In the genomic region with DNA sequence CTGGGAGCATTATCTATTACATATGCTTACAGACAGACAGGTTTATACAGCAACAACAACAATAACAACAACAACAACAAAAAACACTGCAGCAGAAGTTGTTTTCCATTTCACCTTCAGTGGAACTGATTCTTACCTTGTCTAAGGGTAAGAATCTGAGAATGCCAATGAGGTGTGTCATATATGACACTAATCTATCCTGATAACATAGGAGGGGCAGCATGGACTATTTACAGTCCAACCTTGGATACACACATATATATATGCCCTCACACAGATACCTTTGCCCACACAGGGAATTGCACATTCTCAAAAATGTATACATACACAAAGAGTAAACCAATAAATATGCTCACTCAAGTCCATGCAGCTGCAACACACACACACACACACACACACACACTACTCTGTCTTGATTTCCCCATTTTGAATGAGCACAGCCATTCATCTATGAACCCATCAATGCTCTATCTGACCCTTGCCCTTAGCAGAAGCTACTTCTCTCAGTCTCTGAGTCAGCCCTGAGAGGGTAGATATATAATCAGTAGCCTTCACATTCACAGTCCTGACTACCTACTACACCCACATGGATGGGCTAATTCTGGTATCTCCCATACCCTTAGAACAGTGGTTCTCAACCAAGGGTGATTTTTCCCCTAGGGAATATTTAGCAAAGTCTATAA, we compare ENCODE assay signal across 15 cellular contexts.
"Had no signal": no experiment of that assay in that cellular context is flagged by ENCODE, and none has a peak within 500 bp of the region (broad histone marks: within the 10 kb centered on the region; RNA-seq: fewer than 3 reads in every experiment).

No MANE protein-coding gene starts in this region.

- H3K27me3 ChIP-seq: esophagus squamous epithelium, right lobe of liver, stomach, testis had no signal

- H3K9me3 ChIP-seq: esophagus squamous epithelium, psoas muscle, right lobe of liver, stomach, testis had no signal

- H3K27ac ChIP-seq: coronary artery, esophagus squamous epithelium, psoas muscle, right lobe of liver, stomach, testis had no signal

- H3K4me1 ChIP-seq: psoas muscle, testis had no signal

- H3K4me3 ChIP-seq: coronary artery, esophagus squamous epithelium, psoas muscle, right lobe of liver, stomach, testis had no signal

- DNase-seq: activated CD4-positive, alpha-beta T cell treated with anti-CD3 and anti-CD28 coated beads for 4 hours; activated CD8-positive, alpha-beta T cell treated with anti-CD3 and anti-CD28 coated beads for 36 hours; activated effector memory CD4-positive, alpha-beta T cell treated with Interleukin-2 at 50 U/mL for 16 hours; activated naive CD4-positive, alpha-beta T cell treated with anti-CD3 and anti-CD28 coated beads, Interleukin-2, amount 50 U/mL, for 16 hours; activated T-cell treated with anti-CD3 and anti-CD28 coated beads, Interleukin-2, amount 50 U/mL, for 4 hours; central memory CD4-positive, alpha-beta T cell; esophagus squamous epithelium; hypothalamus; psoas muscle; right lobe of liver; stomach; T-helper 1 cell; T1000; testis had no signal

- ATAC-seq: activated CD8-positive, alpha-beta T cell treated with anti-CD3 and anti-CD28 coated beads for 36 hours; activated T-cell treated with anti-CD3 and anti-CD28 coated beads, Interleukin-2, amount 50 U/mL, for 4 hours; psoas muscle had no signal

- H3K36me3 ChIP-seq: esophagus squamous epithelium, right lobe of liver, stomach had no signal
